8 cellular contexts compared by ENCODE assay signal in genomic region chr1:151762941-151763921, GRCh38. TPM values are rescaled to one million over a fixed set of nuclear protein-coding genes. Genes with fewer than 3 reads are reported as not detected.
A peak's percentile ranks its signal among the peaks of the same experiment; 100 is the strongest.
DNase-seq lines count a peak whose midpoint lies in the region; ATAC-seq and TF ChIP-seq lines count a peak whose summit lies in the region.

MRPL9 (minus strand) TSS chr1:151763496; CDS start chr1:151763479, 17 bp downstream.

- DNase-seq in EH (ENCODE audit: low read depth) = peak; percentile 84
- DNase-seq in H4 (ENCODE audit: low spot score) = peak; percentile 58
- peak; percentile 90 for DNase-seq in MG63
- peak; percentile 87 for DNase-seq in SJCRH30
- peak; percentile 78 for DNase-seq in activated gamma-delta T cell treated with Interleukin-2 at 50 U/mL for 16 hours
- peak; percentile 75 to 93 for DNase-seq in foreskin fibroblast
- peak; percentile 85 to 89 for DNase-seq in stimulated activated naive CD8-positive, alpha-beta T cell treated with anti-CD3 and anti-CD28 coated beads, Interleukin-15, amount 100 ng/mL, for 72 hours

- H3K4me3 Mint-ChIP-seq in stimulated activated naive CD8-positive, alpha-beta T cell treated with anti-CD3 and anti-CD28 coated beads, Interleukin-15, amount 100 ng/mL, for 72 hours = peak within 1 kb of the TSS; percentile 95 to 98

- peak within 1 kb of the TSS; percentile 91 for H3K9ac ChIP-seq in neural cell (ENCODE audit: low read length)

- H3K79me2 ChIP-seq in neural cell (replicated peaks; ENCODE audit: insufficient read depth, low read length) = no peaks in the 10 kb centered on the region

- H3K4me1 Mint-ChIP-seq in stimulated activated naive CD8-positive, alpha-beta T cell treated with anti-CD3 and anti-CD28 coated beads, Interleukin-15, amount 100 ng/mL, for 72 hours = peaks cover 37% of the 10 kb centered on the region

- no peaks in the 10 kb centered on the region for H3K27me3 Mint-ChIP-seq in stimulated activated naive CD8-positive, alpha-beta T cell treated with anti-CD3 and anti-CD28 coated beads, Interleukin-15, amount 100 ng/mL, for 72 hours

- TF ChIP-seq EP300 in neural cell (conservative IDR thresholded peaks at IDR 0.05; ENCODE audit: poor library complexity, severe bottlenecking) = no peak

- no peaks in the 10 kb centered on the region for H4K20me1 ChIP-seq in neural cell (ENCODE audit: insufficient read depth)

- peak within 1 kb of the TSS; percentile 64 for H3K27ac ChIP-seq in SJCRH30
- peak within 1 kb of the TSS; percentile 76 for H3K27ac ChIP-seq in neural cell (ENCODE audit: low read length)

- peaks cover 4% of the 10 kb centered on the region; the same call in 1 of the 2 replicates for H3K4me1 ChIP-seq in SJCRH30

- no peaks in the 10 kb centered on the region for H3K9me2 ChIP-seq in neural cell (ENCODE audit: insufficient read depth, low read length)

- H3F3A ChIP-seq in neural cell (ENCODE audit: insufficient read depth, low read length, poor library complexity, severe bottlenecking) = no peaks in the 10 kb centered on the region

- no peak for TF ChIP-seq CTCF in foreskin fibroblast (IDR thresholded peaks at IDR 0.05; ENCODE audit: low read depth, low read length)
- no peak for TF ChIP-seq CTCF in neural cell (IDR thresholded peaks at IDR 0.05; ENCODE audit: poor library complexity, severe bottlenecking)

- H2AFZ ChIP-seq in neural cell (ENCODE audit: low read depth, low read length) = peak within 1 kb of the TSS; percentile 81

- H3K4me3 ChIP-seq in MG63 = peak within 1 kb of the TSS; percentile 89
- H3K4me3 ChIP-seq in SJCRH30 = peak within 1 kb of the TSS; percentile 86
- peak within 1 kb of the TSS; percentile 72 to 77 for H3K4me3 ChIP-seq in foreskin fibroblast (ENCODE audit: low read depth in 1 of 2, low read length in 2 of 2)
- H3K4me3 ChIP-seq in neural cell (ENCODE audit: low read length) = peak within 1 kb of the TSS; percentile 88

- TF ChIP-seq RAD21 in neural cell (conservative IDR thresholded peaks at IDR 0.05) = peak; percentile 55

- H3K9me3 ChIP-seq in MG63 (no peaks in the 10 kb centered on the region), SJCRH30 (replicated peaks) (no peaks in the 10 kb centered on the region), neural cell (ENCODE audit: low read length) (no peaks in the 10 kb centered on the region)

- H3K27me3 ChIP-seq in MG63 (no peaks in the 10 kb centered on the region), SJCRH30 (no peaks in the 10 kb centered on the region), neural cell (ENCODE audit: insufficient read depth, low read depth, low read length) (no peaks in the 10 kb centered on the region)

- H3K36me3 ChIP-seq in MG63 (peaks cover 34% of the 10 kb centered on the region), SJCRH30 (peaks cover 9% of the 10 kb centered on the region; the same call in 1 of the 2 replicates), neural cell (ENCODE audit: insufficient read depth, low read length) (peaks cover 11% of the 10 kb centered on the region)

- no peaks in the 10 kb centered on the region for H3K9me3 Mint-ChIP-seq in stimulated activated naive CD8-positive, alpha-beta T cell treated with anti-CD3 and anti-CD28 coated beads, Interleukin-15, amount 100 ng/mL, for 72 hours

- peak within 1 kb of the TSS; percentile 99 for H3K27ac Mint-ChIP-seq in stimulated activated naive CD8-positive, alpha-beta T cell treated with anti-CD3 and anti-CD28 coated beads, Interleukin-15, amount 100 ng/mL, for 72 hours

- H3K4me2 ChIP-seq in neural cell (ENCODE audit: low read length) = peak within 1 kb of the TSS; percentile 90

- peak; percentile 100 for ATAC-seq in stimulated activated naive CD8-positive, alpha-beta T cell treated with anti-CD3 and anti-CD28 coated beads, Interleukin-15, amount 100 ng/mL, for 72 hours

TF ChIP-seq in neural cell, 6 proteins besides CTCF, POLR2A, EP300 and RAD21:
- TF ChIP-seq EZH2 (IDR thresholded peaks at IDR 0.05; ENCODE audit: borderline replicate concordance, insufficient read depth, low read length, poor library complexity, severe bottlenecking) (no peak), REST (IDR thresholded peaks at IDR 0.05; ENCODE audit: borderline replicate concordance) (peak; percentile 74), TAF1 (IDR thresholded peaks at IDR 0.05; ENCODE audit: low read depth) (peak; percentile 76), POLR2AphosphoS5 (IDR thresholded peaks at IDR 0.05) (peak; percentile 83), MXI1 (conservative IDR thresholded peaks at IDR 0.05; ENCODE audit: poor library complexity, severe bottlenecking) (peak; percentile 86), SMC3 (conservative IDR thresholded peaks at IDR 0.05; ENCODE audit: poor library complexity) (peak; percentile 63)

RNA-seq across cellular contexts. Expression of gene MRPL9, which starts in this region (rescaled TPM):
- total RNA-seq in H4 (2014; rRNA removed; shearing (Covaris generic)) = 74.8 and 88.5 TPM in 2 replicates
- 121 and 167 TPM in 2 replicates for total RNA-seq in MG63 (2014; rRNA removed; shearing (Covaris generic); ENCODE audit: low replicate concordance)
- total RNA-seq in SJCRH30 (2014; rRNA removed; shearing (Covaris generic)) = 77.1 and 80.3 TPM in 2 replicates
- 119 and 134 TPM in 2 replicates for polyA plus RNA-seq in neural cell
- polyA minus RNA-seq in neural cell = 61.6 and 66.3 TPM in 2 replicates

Comparison
In these comparisons a context has a peak if more than half of its experiments do, and no peak if none do; other contexts are left out.
1. Peak in every context shown above with its lines: DNase-seq, ATAC-seq, H3K4me3 ChIP-seq and H3K27ac ChIP-seq.